Comparison of ENCODE assay signal across 9 cellular contexts in genomic region chr7:99733448-99733847, GRCh38. TPM values are rescaled to one million over a fixed set of nuclear protein-coding genes. Genes with fewer than 3 reads are reported as not detected.
A peak's percentile ranks its signal among the peaks of the same experiment; 100 is the strongest.
DNase-seq lines count a peak whose midpoint lies in the region; ATAC-seq and TF ChIP-seq lines count a peak whose summit lies in the region.
"Had no signal": no experiment of that assay in that cellular context is flagged by ENCODE, and none has a peak within 500 bp of the region (broad histone marks: within the 10 kb centered on the region; RNA-seq: fewer than 3 reads in every experiment).

No MANE protein-coding gene starts in this region.

- H3K27ac Mint-ChIP-seq in GM23338 (no peak overlapping the region), WTC11 (no peak overlapping the region)
- H3K27ac Mint-ChIP-seq: activated T-helper 17 cell treated with anti-CD3 and anti-CD28 coated beads, Interleukin-2, amount 50 U/mL, for 72 hours had no signal

- H3K9me3 Mint-ChIP-seq in GM23338 (no peaks in the 10 kb centered on the region), WTC11 (0 out of 2 replicates have a peak, but pooled peaks cover 3% of the 10 kb centered on the region)
- H3K9me3 Mint-ChIP-seq: activated T-helper 17 cell treated with anti-CD3 and anti-CD28 coated beads, Interleukin-2, amount 50 U/mL, for 72 hours had no signal

- H3K4me1 ChIP-seq in GM23338 (ENCODE audit: insufficient read depth) = no peaks in the 10 kb centered on the region

- no peaks in the 10 kb centered on the region for H3K27me3 ChIP-seq in GM23338 (ENCODE audit: insufficient read depth)

- H3K36me3 ChIP-seq in GM23338 (ENCODE audit: insufficient read depth) = no peaks in the 10 kb centered on the region

- ATAC-seq in GM23338 (peak; percentile 75), WTC11 (peak; percentile 63)
- ATAC-seq: activated T-helper 17 cell treated with anti-CD3 and anti-CD28 coated beads, Interleukin-2, amount 50 U/mL, for 72 hours had no signal

- peaks cover 4% of the 10 kb centered on the region; the same call in 1 of the 2 replicates for H3K9me2 ChIP-seq in GM23338 (ENCODE audit: insufficient read depth)

- no peaks in the 10 kb centered on the region for H3K36me3 Mint-ChIP-seq in GM23338 (ENCODE audit: low read depth)
- H3K36me3 Mint-ChIP-seq in WTC11 = 0 out of 2 replicates have a peak, but pooled peaks cover 2% of the 10 kb centered on the region

- TF ChIP-seq CTCF in GM23338 (conservative IDR thresholded peaks at IDR 0.05; ENCODE audit: low read depth in 2 of 2) = peak; percentile 57 to 61
- peak; percentile 28; the same call in 1 of the 2 replicates for TF ChIP-seq CTCF in WTC11 (IDR thresholded peaks at IDR 0.05)

- no peak overlapping the region for H3K4me2 ChIP-seq in GM23338

- DNase-seq in D341Med (ENCODE audit: low spot score) (peak; percentile 30), GM23338 (ENCODE audit: low spot score) (peak; percentile 62), WTC11 (ENCODE audit: low spot score) (peak; percentile 23), lung microvascular endothelial cell (ENCODE audit: low read depth in 2 of 2) (peak; percentile 5 to 8), C1 segment of cervical spinal cord (lab: John Stamatoyannopoulos, UW) (no peak), cerebellum (ENCODE audit: low spot score) (no peak), DMS79 (lab: John Stamatoyannopoulos, UW) (no peak)
- DNase-seq: SHP77 had no signal

- H3K27ac ChIP-seq in GM23338 (ENCODE audit: low read depth) = no peak overlapping the region

- H3K4me1 Mint-ChIP-seq in GM23338 (peaks cover 4% of the 10 kb centered on the region; the same call in 1 of the 3 replicates), WTC11 (peaks cover 11% of the 10 kb centered on the region)
- H3K4me1 Mint-ChIP-seq: activated T-helper 17 cell treated with anti-CD3 and anti-CD28 coated beads, Interleukin-2, amount 50 U/mL, for 72 hours had no signal

- no peak overlapping the region for H2AFZ ChIP-seq in GM23338

- CTCF ChIA-PET in WTC11 (lab: Charles Lee) = no interaction called here

- no peaks in the 10 kb centered on the region for H3K79me2 ChIP-seq in GM23338 (replicated peaks; ENCODE audit: insufficient read depth)

- no peak overlapping the region for H3K4me3 ChIP-seq in GM23338

- H3K4me3 Mint-ChIP-seq in GM23338 = no peak overlapping the region
- H3K4me3 Mint-ChIP-seq in WTC11 = no peak overlapping the region
- H3K4me3 Mint-ChIP-seq: activated T-helper 17 cell treated with anti-CD3 and anti-CD28 coated beads, Interleukin-2, amount 50 U/mL, for 72 hours had no signal

- peaks cover 2% of the 10 kb centered on the region for H3K27me3 Mint-ChIP-seq in GM23338 (ENCODE audit: insufficient read depth, low read depth, poor library complexity)
- peaks cover 3% of the 10 kb centered on the region; the same call in 1 of the 2 replicates for H3K27me3 Mint-ChIP-seq in WTC11 (ENCODE audit: low read depth)
- H3K27me3 Mint-ChIP-seq: activated T-helper 17 cell treated with anti-CD3 and anti-CD28 coated beads, Interleukin-2, amount 50 U/mL, for 72 hours had no signal

- H4K20me1 ChIP-seq in GM23338 (replicated peaks; ENCODE audit: insufficient read depth) = no peaks in the 10 kb centered on the region

- POLR2A ChIA-PET in WTC11 (lab: Charles Lee) = no interaction called here

- H3F3A ChIP-seq in GM23338 (replicated peaks; ENCODE audit: low read depth) = no peaks in the 10 kb centered on the region

TF ChIP-seq in WTC11, 78 proteins besides CTCF, POLR2A, EP300 and RAD21:
- TF ChIP-seq E2F1 (CRISPR knock-in tag; IDR thresholded peaks at IDR 0.05) = no peak
- TF ChIP-seq ZSCAN18 (CRISPR knock-in tag; IDR thresholded peaks at IDR 0.05) = no peak
- TF ChIP-seq CBFB (CRISPR knock-in tag; IDR thresholded peaks at IDR 0.05; ENCODE audit: low read depth) = no peak
- TF ChIP-seq ZNF671 (CRISPR knock-in tag; IDR thresholded peaks at IDR 0.05) = no peak
- TF ChIP-seq IRF2 (CRISPR knock-in tag; IDR thresholded peaks at IDR 0.05; ENCODE audit: borderline replicate concordance, low read depth) = no peak
- no peak for TF ChIP-seq ATF1 (CRISPR knock-in tag; IDR thresholded peaks at IDR 0.05)
- no peak for TF ChIP-seq ELF4 (CRISPR knock-in tag; IDR thresholded peaks at IDR 0.05; ENCODE audit: low read depth)
- no peak for TF ChIP-seq USF2 (CRISPR knock-in tag; IDR thresholded peaks at IDR 0.05)
- no peak for TF ChIP-seq OVOL2 (CRISPR knock-in tag; IDR thresholded peaks at IDR 0.05; ENCODE audit: borderline replicate concordance)
- no peak for TF ChIP-seq SOX15 (CRISPR knock-in tag; IDR thresholded peaks at IDR 0.05)
- no peak for TF ChIP-seq ZNF317 (CRISPR knock-in tag; IDR thresholded peaks at IDR 0.05; ENCODE audit: borderline replicate concordance, low read depth)
- TF ChIP-seq ZNF232 (CRISPR knock-in tag; IDR thresholded peaks at IDR 0.05) = no peak
- no peak for TF ChIP-seq E2F4 (CRISPR knock-in tag; IDR thresholded peaks at IDR 0.05; ENCODE audit: borderline replicate concordance, low read depth)
- no peak for TF ChIP-seq HMGA2 (CRISPR knock-in tag; IDR thresholded peaks at IDR 0.05)
- no peak for TF ChIP-seq TEAD4 (CRISPR knock-in tag; IDR thresholded peaks at IDR 0.05)
- TF ChIP-seq ZNF121 (CRISPR knock-in tag; IDR thresholded peaks at IDR 0.05) = no peak

RNA-seq across cellular contexts. Expression of gene CYP3A7, which starts 1.5 kb away (rescaled TPM):
- not detected in 2 replicates for total RNA-seq in GM23338 (2014; rRNA removed; shearing (Covaris generic))
- 0.12 and 0.19 TPM in 2 replicates for polyA plus RNA-seq in GM23338 (2016; fragmentation: Nextera tagmentation; extraction: Ambion mirVana)
- total RNA-seq in WTC11 (2021) (not detected in 3 replicates), lung microvascular endothelial cell (not detected in 2 replicates), cerebellum (0.45 TPM)
- total RNA-seq: activated T-helper 17 cell treated with anti-CD3 and anti-CD28 coated beads, Interleukin-2, amount 50 U/mL, for 72 hours had no signal

RNA-seq across cellular contexts. Expression of gene CYP3A4, which starts 50.5 kb away (rescaled TPM):
- total RNA-seq in GM23338 (2014; rRNA removed; shearing (Covaris generic)) = not detected in 2 replicates
- polyA plus RNA-seq in GM23338 (2016; fragmentation: Nextera tagmentation; extraction: Ambion mirVana) = not detected in 2 replicates
- total RNA-seq in WTC11 (2021) (0.32 to 0.50 TPM (median 0.33 TPM) in 3 replicates), lung microvascular endothelial cell (not detected in 2 replicates), cerebellum (not detected)
- total RNA-seq: activated T-helper 17 cell treated with anti-CD3 and anti-CD28 coated beads, Interleukin-2, amount 50 U/mL, for 72 hours had no signal

RNA-seq across cellular contexts. Expression of gene CYP3A5, which starts 53.7 kb away (rescaled TPM):
- total RNA-seq in GM23338 (2014; rRNA removed; shearing (Covaris generic)) = not detected in 2 replicates
- 1.1 and 1.2 TPM in 2 replicates for polyA plus RNA-seq in GM23338 (2016; fragmentation: Nextera tagmentation; extraction: Ambion mirVana)
- total RNA-seq in WTC11 (2021) = 0.39 to 0.78 TPM (median 0.76 TPM) in 3 replicates
- total RNA-seq in lung microvascular endothelial cell = not detected in 2 replicates
- 2.3 TPM for total RNA-seq in cerebellum

Comparison
In these comparisons a context has a peak if more than half of its experiments do, and no peak if none do; other contexts are left out.
1. DNase-seq: peak in D341Med (single experiment), GM23338 (single experiment), WTC11 (single experiment) and lung microvascular endothelial cell (2 of 2); none in C1 segment of cervical spinal cord (0 of 14), cerebellum (single experiment) and DMS79 (single experiment).